ENCODE assay signal across 23 cellular contexts in the genomic region with DNA sequence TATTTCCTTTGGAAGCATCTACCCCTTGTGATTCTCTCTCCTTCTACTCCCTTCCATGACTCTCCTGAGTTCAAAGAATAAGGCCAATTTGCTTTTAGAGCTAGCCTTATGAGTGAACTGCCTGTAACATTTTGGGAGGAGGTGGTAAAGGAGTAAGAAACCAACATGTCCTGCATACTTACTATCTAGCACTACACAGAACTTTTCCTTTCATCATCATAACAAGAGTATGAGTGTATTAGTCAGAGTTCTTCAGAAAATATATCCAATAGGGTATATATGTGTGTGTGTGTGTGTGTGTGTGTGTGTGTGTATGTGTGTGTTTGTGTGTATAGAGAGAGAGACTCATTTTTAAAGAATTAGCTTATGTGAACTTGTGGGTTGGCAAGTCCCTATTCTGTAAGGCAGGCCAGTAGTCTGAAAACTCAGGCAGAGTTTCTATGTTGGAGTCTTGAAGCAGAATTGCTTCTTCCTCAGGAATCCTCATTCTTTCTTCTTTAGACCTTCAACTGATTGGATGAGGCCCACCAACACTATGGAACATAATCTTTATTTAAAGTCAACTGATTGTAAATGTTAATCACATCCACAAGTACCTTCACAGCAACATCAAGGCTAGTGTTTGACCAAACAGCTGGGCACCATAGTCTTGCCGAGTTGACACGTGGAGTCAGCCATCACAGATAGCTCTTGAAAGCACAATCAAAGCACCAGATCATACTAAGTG.
"Had no signal": no experiment of that assay in that cellular context is flagged by ENCODE, and none has a peak within 500 bp of the region (broad histone marks: within the 10 kb centered on the region; RNA-seq: fewer than 3 reads in every experiment).

No MANE protein-coding gene starts in this region.

- H3K4me3 ChIP-seq: body of pancreas, cardiac muscle cell, colonic mucosa, left lung, lung, ovary, sigmoid colon, thyroid gland, upper lobe of left lung had no signal

- H3K27ac ChIP-seq: body of pancreas, cardiac muscle cell, colonic mucosa, left lung, ovary, sigmoid colon, thyroid gland, upper lobe of left lung had no signal

- H3K9me3 ChIP-seq: body of pancreas, colonic mucosa, left lung, ovary, sigmoid colon, thyroid gland, upper lobe of left lung had no signal

- H3K27ac Mint-ChIP-seq: activated B cell treated with CpG ODN at 0.5 μM for 24 hours; activated naive CD4-positive, alpha-beta T cell treated with anti-CD3 and anti-CD28 coated beads, Interleukin-2, amount 50 U/mL, for 24 hours; nephron; progenitor cell of endocrine pancreas; stimulated activated memory B cell treated with anti-CD40 and anti-IgM and Interleukin-4, amounts not matched to agents 10 μg/mL and 1 μg/mL and 100 μg/mL, for 72 hours; stimulated activated naive CD8-positive, alpha-beta T cell treated with anti-CD3 and anti-CD28 coated beads, Interleukin-15, amount 100 ng/mL, for 72 hours; T-cell had no signal

- H3K36me3 ChIP-seq: cardiac muscle cell, colonic mucosa, left lung, ovary, sigmoid colon, thyroid gland, upper lobe of left lung had no signal

- H3K4me3 Mint-ChIP-seq: activated B cell treated with CpG ODN at 0.5 μM for 24 hours; activated naive CD4-positive, alpha-beta T cell treated with anti-CD3 and anti-CD28 coated beads, Interleukin-2, amount 50 U/mL, for 24 hours; nephron; stimulated activated memory B cell treated with anti-CD40 and anti-IgM and Interleukin-4, amounts not matched to agents 10 μg/mL and 1 μg/mL and 100 μg/mL, for 72 hours; stimulated activated naive CD8-positive, alpha-beta T cell treated with anti-CD3 and anti-CD28 coated beads, Interleukin-15, amount 100 ng/mL, for 72 hours; T-cell had no signal

- H3K27me3 ChIP-seq: body of pancreas, cardiac muscle cell, colonic mucosa, left lung, ovary, sigmoid colon, thyroid gland, upper lobe of left lung had no signal

- H3K4me1 ChIP-seq: body of pancreas, colonic mucosa, left lung, sigmoid colon, thyroid gland, upper lobe of left lung had no signal

- ATAC-seq: body of pancreas; esophagus mucosa; left lung; stimulated activated memory B cell treated with anti-CD40 and anti-IgM and Interleukin-4, amounts not matched to agents 10 μg/mL and 1 μg/mL and 100 μg/mL, for 72 hours; stimulated activated naive CD8-positive, alpha-beta T cell treated with anti-CD3 and anti-CD28 coated beads, Interleukin-15, amount 100 ng/mL, for 72 hours; T-cell had no signal

- H3K4me1 Mint-ChIP-seq: activated B cell treated with CpG ODN at 0.5 μM for 24 hours; activated naive CD4-positive, alpha-beta T cell treated with anti-CD3 and anti-CD28 coated beads, Interleukin-2, amount 50 U/mL, for 24 hours; stimulated activated memory B cell treated with anti-CD40 and anti-IgM and Interleukin-4, amounts not matched to agents 10 μg/mL and 1 μg/mL and 100 μg/mL, for 72 hours; stimulated activated naive CD8-positive, alpha-beta T cell treated with anti-CD3 and anti-CD28 coated beads, Interleukin-15, amount 100 ng/mL, for 72 hours; T-cell had no signal

- H3K36me3 Mint-ChIP-seq: activated naive CD4-positive, alpha-beta T cell treated with anti-CD3 and anti-CD28 coated beads, Interleukin-2, amount 50 U/mL, for 24 hours; stimulated activated memory B cell treated with anti-CD40 and anti-IgM and Interleukin-4, amounts not matched to agents 10 μg/mL and 1 μg/mL and 100 μg/mL, for 72 hours; T-cell had no signal

- H3K9me3 Mint-ChIP-seq: activated B cell treated with CpG ODN at 0.5 μM for 24 hours; activated naive CD4-positive, alpha-beta T cell treated with anti-CD3 and anti-CD28 coated beads, Interleukin-2, amount 50 U/mL, for 24 hours; nephron; stimulated activated memory B cell treated with anti-CD40 and anti-IgM and Interleukin-4, amounts not matched to agents 10 μg/mL and 1 μg/mL and 100 μg/mL, for 72 hours; stimulated activated naive CD8-positive, alpha-beta T cell treated with anti-CD3 and anti-CD28 coated beads, Interleukin-15, amount 100 ng/mL, for 72 hours; T-cell had no signal

- H3K27me3 Mint-ChIP-seq: activated B cell treated with CpG ODN at 0.5 μM for 24 hours; activated naive CD4-positive, alpha-beta T cell treated with anti-CD3 and anti-CD28 coated beads, Interleukin-2, amount 50 U/mL, for 24 hours; progenitor cell of endocrine pancreas; stimulated activated memory B cell treated with anti-CD40 and anti-IgM and Interleukin-4, amounts not matched to agents 10 μg/mL and 1 μg/mL and 100 μg/mL, for 72 hours; stimulated activated naive CD8-positive, alpha-beta T cell treated with anti-CD3 and anti-CD28 coated beads, Interleukin-15, amount 100 ng/mL, for 72 hours; T-cell had no signal

- DNase-seq: activated B cell treated with CpG ODN at 0.5 μM for 24 hours; activated gamma-delta T cell treated with Interleukin-2 at 50 U/mL for 16 hours; activated T-cell treated with anti-CD3 and anti-CD28 coated beads, Interleukin-2, amount 50 U/mL, for 1 hour; body of pancreas; cerebellar nuclear complex; colonic mucosa; effector CD8-positive, alpha-beta T cell; left lung; ovary; sigmoid colon; small intestine; stimulated activated CD4-positive, alpha-beta T cell treated with anti-CD3 and anti-CD28 coated beads, Interleukin-4, amount 100 ng/mL, for 24 hours; stimulated activated naive CD8-positive, alpha-beta T cell treated with anti-CD3 and anti-CD28 coated beads, Interleukin-15, amount 100 ng/mL, for 72 hours; T-cell; thyroid gland; upper lobe of left lung had no signal
